ENCODE assay signal across 9 cellular contexts in genomic region chr16:1567988-1568387, GRCh38. TPM values are rescaled to one million over a fixed set of nuclear protein-coding genes. Genes with fewer than 3 reads are reported as not detected.
"Had no signal": no experiment of that assay in that cellular context is flagged by ENCODE, and none has a peak within 500 bp of the region (broad histone marks: within the 10 kb centered on the region; RNA-seq: fewer than 3 reads in every experiment).

No MANE protein-coding gene starts in this region.

- H2AFZ ChIP-seq: GM23338 had no signal

- H3K9me3 Mint-ChIP-seq: GM23338, H9, HFFc6, IgD-negative memory B cell had no signal

- ATAC-seq: GM23338, HepG2 had no signal

- H3K4me1 Mint-ChIP-seq: H9, IgD-negative memory B cell had no signal

- H3K4me3 ChIP-seq: GM23338 had no signal

- H3K4me3 Mint-ChIP-seq: GM23338, H9, HFFc6, IgD-negative memory B cell had no signal

- DNase-seq: H9, HCEC 1CT, HFFc6, KG1 had no signal

- H3K4me2 ChIP-seq: GM23338 had no signal

- H3K27ac Mint-ChIP-seq: HFFc6, IgD-negative memory B cell had no signal

- H3K27me3 Mint-ChIP-seq: IgD-negative memory B cell had no signal

- H3K27ac ChIP-seq: HL-60 had no signal

RNA-seq across cellular contexts. Expression of gene TMEM204, which starts 34.5 kb away (rescaled TPM):
- total RNA-seq: H1, H9, HepG2 had no signal
- polyA plus RNA-seq: H1, HepG2 had no signal
